2 cellular contexts compared by ENCODE assay signal in the genomic region with DNA sequence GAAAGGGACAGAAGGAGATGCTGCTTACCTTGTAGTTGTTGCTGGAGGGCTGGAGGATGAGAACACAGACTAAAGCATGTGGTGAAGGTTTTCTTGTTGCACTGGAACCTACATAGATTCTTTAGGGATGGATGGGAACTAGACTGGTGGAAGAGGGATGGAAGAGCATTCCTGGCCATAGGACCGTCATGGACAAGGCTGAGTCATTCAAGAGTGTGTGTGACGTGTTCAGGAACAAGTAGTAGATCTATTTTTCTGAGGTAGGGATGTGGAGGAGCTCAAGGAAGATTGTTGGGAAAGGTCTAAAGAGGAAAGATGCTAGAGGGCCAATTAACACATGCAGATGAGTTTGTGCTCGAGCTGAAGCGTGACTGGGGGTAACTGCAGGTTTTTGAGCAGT.
TF ChIP-seq lines count a peak whose summit lies in the region.

No MANE protein-coding gene starts in this region.

TF ChIP-seq in H1, 55 proteins besides CTCF, POLR2A, EP300 and RAD21:
- TF ChIP-seq YY1 (IDR thresholded peaks at IDR 0.05; ENCODE audit: low read depth, low read length) (no peak), SAP30 (IDR thresholded peaks at IDR 0.05; ENCODE audit: insufficient read depth, insufficient replicate concordance, low read length) (no peak), RXRA (IDR thresholded peaks at IDR 0.05; ENCODE audit: insufficient read depth, low read depth, low read length) (no peak), GTF2F1 (IDR thresholded peaks at IDR 0.05; ENCODE audit: borderline replicate concordance, low read depth, low read length) (no peak), KDM1A (IDR thresholded peaks at IDR 0.05; ENCODE audit: borderline replicate concordance, low read length) (no peak), CHD1 (IDR thresholded peaks at IDR 0.05; ENCODE audit: low read depth, low read length) (no peak), SUZ12 (IDR thresholded peaks at IDR 0.05; ENCODE audit: low read length) (no peak), BACH1 (IDR thresholded peaks at IDR 0.05; ENCODE audit: low read length) (no peak), TBP (IDR thresholded peaks at IDR 0.05; ENCODE audit: low read depth, low read length) (no peak), ASH2L (IDR thresholded peaks at IDR 0.05; ENCODE audit: low read length) (no peak)
- TF ChIP-seq, protein P1, sequence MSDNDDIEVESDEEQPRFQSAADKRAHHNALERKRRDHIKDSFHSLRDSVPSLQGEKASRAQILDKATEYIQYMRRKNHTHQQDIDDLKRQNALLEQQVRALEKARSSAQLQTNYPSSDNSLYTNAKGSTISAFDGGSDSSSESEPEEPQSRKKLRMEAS (IDR thresholded peaks at IDR 0.05) = no peak
- TF ChIP-seq, protein P2, sequence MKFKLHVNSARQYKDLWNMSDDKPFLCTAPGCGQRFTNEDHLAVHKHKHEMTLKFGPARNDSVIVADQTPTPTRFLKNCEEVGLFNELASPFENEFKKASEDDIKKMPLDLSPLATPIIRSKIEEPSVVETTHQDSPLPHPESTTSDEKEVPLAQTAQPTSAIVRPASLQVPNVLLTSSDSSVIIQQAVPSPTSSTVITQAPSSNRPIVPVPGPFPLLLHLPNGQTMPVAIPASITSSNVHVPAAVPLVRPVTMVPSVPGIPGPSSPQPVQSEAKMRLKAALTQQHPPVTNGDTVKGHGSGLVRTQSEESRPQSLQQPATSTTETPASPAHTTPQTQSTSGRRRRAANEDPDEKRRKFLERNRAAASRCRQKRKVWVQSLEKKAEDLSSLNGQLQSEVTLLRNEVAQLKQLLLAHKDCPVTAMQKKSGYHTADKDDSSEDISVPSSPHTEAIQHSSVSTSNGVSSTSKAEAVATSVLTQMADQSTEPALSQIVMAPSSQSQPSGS (IDR thresholded peaks at IDR 0.05; ENCODE audit: low read length) = no peak
- TF ChIP-seq, protein P3, sequence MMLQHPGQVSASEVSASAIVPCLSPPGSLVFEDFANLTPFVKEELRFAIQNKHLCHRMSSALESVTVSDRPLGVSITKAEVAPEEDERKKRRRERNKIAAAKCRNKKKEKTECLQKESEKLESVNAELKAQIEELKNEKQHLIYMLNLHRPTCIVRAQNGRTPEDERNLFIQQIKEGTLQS (IDR thresholded peaks at IDR 0.05; ENCODE audit: insufficient read depth, low read depth, low read length) = no peak
- TF ChIP-seq, protein P4, sequence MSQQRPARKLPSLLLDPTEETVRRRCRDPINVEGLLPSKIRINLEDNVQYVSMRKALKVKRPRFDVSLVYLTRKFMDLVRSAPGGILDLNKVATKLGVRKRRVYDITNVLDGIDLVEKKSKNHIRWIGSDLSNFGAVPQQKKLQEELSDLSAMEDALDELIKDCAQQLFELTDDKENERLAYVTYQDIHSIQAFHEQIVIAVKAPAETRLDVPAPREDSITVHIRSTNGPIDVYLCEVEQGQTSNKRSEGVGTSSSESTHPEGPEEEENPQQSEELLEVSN (IDR thresholded peaks at IDR 0.05) = no peak

TF ChIP-seq in WTC11, 78 proteins besides CTCF, POLR2A, EP300 and RAD21:
- TF ChIP-seq ZNF671 (CRISPR knock-in tag; IDR thresholded peaks at IDR 0.05) (no peak), ZNF138 (CRISPR knock-in tag; conservative IDR thresholded peaks at IDR 0.05) (no peak), PRRX2 (CRISPR knock-in tag; IDR thresholded peaks at IDR 0.05) (no peak), FOXK1 (CRISPR knock-in tag; IDR thresholded peaks at IDR 0.05) (no peak), OVOL2 (CRISPR knock-in tag; IDR thresholded peaks at IDR 0.05; ENCODE audit: borderline replicate concordance) (no peak), TP53 (CRISPR knock-in tag; IDR thresholded peaks at IDR 0.05) (no peak)
- TF ChIP-seq, protein P5, sequence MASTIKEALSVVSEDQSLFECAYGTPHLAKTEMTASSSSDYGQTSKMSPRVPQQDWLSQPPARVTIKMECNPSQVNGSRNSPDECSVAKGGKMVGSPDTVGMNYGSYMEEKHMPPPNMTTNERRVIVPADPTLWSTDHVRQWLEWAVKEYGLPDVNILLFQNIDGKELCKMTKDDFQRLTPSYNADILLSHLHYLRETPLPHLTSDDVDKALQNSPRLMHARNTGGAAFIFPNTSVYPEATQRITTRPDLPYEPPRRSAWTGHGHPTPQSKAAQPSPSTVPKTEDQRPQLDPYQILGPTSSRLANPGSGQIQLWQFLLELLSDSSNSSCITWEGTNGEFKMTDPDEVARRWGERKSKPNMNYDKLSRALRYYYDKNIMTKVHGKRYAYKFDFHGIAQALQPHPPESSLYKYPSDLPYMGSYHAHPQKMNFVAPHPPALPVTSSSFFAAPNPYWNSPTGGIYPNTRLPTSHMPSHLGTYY (CRISPR knock-in tag; IDR thresholded peaks at IDR 0.05) = no peak
- TF ChIP-seq, protein P6, sequence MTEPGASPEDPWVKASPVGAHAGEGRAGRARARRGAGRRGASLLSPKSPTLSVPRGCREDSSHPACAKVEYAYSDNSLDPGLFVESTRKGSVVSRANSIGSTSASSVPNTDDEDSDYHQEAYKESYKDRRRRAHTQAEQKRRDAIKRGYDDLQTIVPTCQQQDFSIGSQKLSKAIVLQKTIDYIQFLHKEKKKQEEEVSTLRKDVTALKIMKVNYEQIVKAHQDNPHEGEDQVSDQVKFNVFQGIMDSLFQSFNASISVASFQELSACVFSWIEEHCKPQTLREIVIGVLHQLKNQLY (CRISPR knock-in tag; IDR thresholded peaks at IDR 0.05) = no peak
